Comparison of ENCODE assay signal across 22 cellular contexts in the genomic region with DNA sequence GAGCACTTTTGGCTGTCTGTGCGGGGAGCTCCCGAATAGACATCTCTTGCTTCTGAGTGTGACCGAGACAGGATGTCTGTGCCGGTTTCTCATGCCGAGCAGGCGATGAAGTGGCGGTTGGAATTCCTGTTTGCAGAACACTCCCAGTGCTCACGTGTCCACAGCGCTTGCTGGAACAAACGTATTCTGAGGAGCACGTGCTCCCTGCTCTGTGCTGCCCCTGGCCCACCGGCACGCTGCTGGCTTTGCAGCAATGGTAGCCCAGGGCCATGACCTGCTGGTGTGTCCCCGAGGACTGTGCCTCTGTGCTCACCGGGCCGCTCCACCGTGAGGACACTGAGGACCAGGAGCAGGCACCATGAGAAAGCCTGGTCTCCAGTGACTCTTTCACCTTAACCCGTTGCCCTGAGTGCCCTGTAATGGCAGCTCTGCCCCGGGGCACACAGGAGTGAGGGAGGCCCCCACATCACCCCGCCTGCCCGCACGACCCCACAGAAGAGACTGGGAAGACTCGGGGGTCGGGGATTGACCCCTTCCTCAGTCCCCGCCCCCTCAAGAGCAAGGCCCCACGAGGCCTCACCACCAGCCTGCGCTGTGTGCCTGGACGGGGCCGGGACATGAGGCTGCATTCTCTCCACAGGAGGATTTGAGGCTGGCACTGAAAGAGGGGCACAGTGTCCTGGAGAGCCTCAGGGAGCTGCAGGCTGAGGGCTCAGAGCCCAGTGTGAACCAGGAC. TPM values are rescaled to one million over a fixed set of nuclear protein-coding genes. Genes with fewer than 3 reads are reported as not detected.
DNase-seq lines count a peak whose midpoint lies in the region; ATAC-seq and TF ChIP-seq lines count a peak whose summit lies in the region.
"Had no signal": no experiment of that assay in that cellular context is flagged by ENCODE, and none has a peak within 500 bp of the region (broad histone marks: within the 10 kb centered on the region; RNA-seq: fewer than 3 reads in every experiment).

No MANE protein-coding gene starts in this region.

- H3K36me3 ChIP-seq in MG63 (no peaks in the 10 kb centered on the region), skeletal muscle tissue (ENCODE audit: control insufficient read depth in 3 of 3, insufficient read depth in 3 of 3, low read length in 3 of 3) (no peaks in the 10 kb centered on the region), prostate gland (no peaks in the 10 kb centered on the region)
- H3K36me3 ChIP-seq: colonic mucosa, thoracic aorta had no signal

- H3K9me3 ChIP-seq in MG63: no peaks in the 10 kb centered on the region
- no peaks in the 10 kb centered on the region for H3K9me3 ChIP-seq in skeletal muscle tissue (ENCODE audit: control insufficient read depth in 3 of 3, low read length in 3 of 3)
- H3K9me3 ChIP-seq in prostate gland: no peaks in the 10 kb centered on the region
- H3K9me3 ChIP-seq: colonic mucosa, SK-N-SH, thoracic aorta had no signal

- 81% methylated on average over 29 of the region's 29 CpGs for WGBS in prostate gland

- DNase-seq in Daoy (ENCODE audit: low read depth) (peak; percentile 79), MG63 (peak; percentile 59), left ventricle myocardium superior (peak; percentile 41), prostate gland (ENCODE audit: low spot score) (no peak), DMS53 (lab: John Stamatoyannopoulos, UW) (no peak)
- DNase-seq: activated CD4-positive, alpha-beta T cell treated with anti-CD3 and anti-CD28 coated beads, Interleukin-2, amount 50 U/mL, for 1 hour; colonic mucosa; glutamatergic neuron; GOT3; NCI-H526; SK-N-SH; WERI-Rb-1 had no signal

- intact Hi-C loops in left ventricle myocardium superior (cut with micrococcal nuclease) (no loop called here), prostate gland (cut with DNase I) (no loop called here)

- ATAC-seq in left ventricle myocardium superior (peak; percentile 44), GM21717 (IDR thresholded peaks at IDR 0.05; ENCODE audit: unreplicated experiment) (no peak), GM21528 (IDR thresholded peaks at IDR 0.05; ENCODE audit: low FRiP score, unreplicated experiment) (no peak)
- ATAC-seq: activated T-helper 17 cell treated with anti-CD3 and anti-CD28 coated beads, Interleukin-2, amount 50 U/mL, for 72 hours; left lobe of liver had no signal

- H3K4me1 ChIP-seq in skeletal muscle tissue (ENCODE audit: control insufficient read depth in 3 of 3, insufficient read depth in 3 of 3, low read length in 3 of 3): peaks cover 0 to 4% (median 2%) of the 10 kb centered on the region in 3 donors
- H3K4me1 ChIP-seq in prostate gland (replicated peaks): no peaks in the 10 kb centered on the region
- H3K4me1 ChIP-seq: colonic mucosa, parathyroid adenoma had no signal

- no peak overlapping the region for H3K9ac ChIP-seq in skeletal muscle tissue (ENCODE audit: low read depth in 1 of 3, low read length in 3 of 3)
- H3K9ac ChIP-seq: parathyroid adenoma, SK-N-SH had no signal

- TF ChIP-seq POLR2A in prostate gland (IDR thresholded peaks at IDR 0.05): no peak

- H3K27me3 ChIP-seq in MG63 (peaks cover 20% of the 10 kb centered on the region), skeletal muscle tissue (ENCODE audit: control insufficient read depth in 3 of 3, insufficient read depth in 3 of 3, low read length in 3 of 3) (peaks cover 0 to 15% (median 10%) of the 10 kb centered on the region in 3 donors), prostate gland (replicated peaks; ENCODE audit: insufficient read depth) (no peaks in the 10 kb centered on the region)
- H3K27me3 ChIP-seq: colonic mucosa had no signal

- H3K27ac ChIP-seq in skeletal muscle tissue (ENCODE audit: low read depth, low read length) (no peak overlapping the region), prostate gland (no peak overlapping the region)
- H3K27ac ChIP-seq: colonic mucosa, parathyroid adenoma, thoracic aorta, WERI-Rb-1 had no signal

- H3K4me3 ChIP-seq in MG63 (no peak overlapping the region), skeletal muscle tissue (ENCODE audit: low read length in 3 of 3) (peak overlapping the region in 2 of 3 donors; percentile 29 to 33), prostate gland (no peak overlapping the region)
- H3K4me3 ChIP-seq: colonic mucosa, thoracic aorta had no signal

- no peak for TF ChIP-seq CTCF in prostate gland (IDR thresholded peaks at IDR 0.05)

RNA-seq across cellular contexts. Expression of gene F7, which starts 40.0 kb away (rescaled TPM):
- total RNA-seq in Daoy (2014; rRNA removed; shearing (Covaris generic)): 0.11 TPM in 1 of 2 replicates, not detected in the other
- not detected in 2 replicates for total RNA-seq in MG63 (2014; rRNA removed; shearing (Covaris generic); ENCODE audit: low replicate concordance)
- total RNA-seq in left ventricle myocardium superior (not detected), skeletal muscle tissue (under 0.01 TPM), prostate gland (1 to 10 TPM in 1 of 2 donors, not detected in 1; 2.7 TPM)
- total RNA-seq: M059J, thoracic aorta had no signal

RNA-seq across cellular contexts. Expression of gene F10, which starts 57.0 kb away (rescaled TPM):
- total RNA-seq in Daoy (2014; rRNA removed; shearing (Covaris generic)): not detected in 2 replicates
- total RNA-seq in MG63 (2014; rRNA removed; shearing (Covaris generic); ENCODE audit: low replicate concordance): not detected in 2 replicates
- total RNA-seq in left ventricle myocardium superior: 7.1 TPM
- total RNA-seq in skeletal muscle tissue: 33.9 TPM
- total RNA-seq in prostate gland: 10 to 100 TPM; 10.2 to 48.0 TPM
- total RNA-seq: CD8-positive, alpha-beta memory T cell; mononuclear cell had no signal

Comparison
In these comparisons a context has a peak if more than half of its experiments do, and no peak if none do; other contexts are left out.
1. DNase-seq: peak in Daoy (single experiment), MG63 (single experiment) and left ventricle myocardium superior (single experiment); none in prostate gland (single experiment) and DMS53 (single experiment).
2. H3K4me3 ChIP-seq: peak in skeletal muscle tissue (2 of 3); none in MG63 (single experiment) and prostate gland (0 of 2).